Comparison of ENCODE assay signal across 1 cellular context in genomic region chr7:104627516-104627915, GRCh38.
TF ChIP-seq lines count a peak whose summit lies in the region.

No MANE protein-coding gene starts in this region.

TF ChIP-seq in IMR-90, 13 proteins besides CTCF, POLR2A, EP300 and RAD21 (continued from another document):
- TF ChIP-seq MAFK (IDR thresholded peaks at IDR 0.05; ENCODE audit: low read depth, low read length): no peak
